Comparison of ENCODE assay signal across 5 cellular contexts in genomic region chr1:231044588-231044987, GRCh38.
"Had no signal": no experiment of that assay in that cellular context is flagged by ENCODE, and none has a peak within 500 bp of the region (broad histone marks: within the 10 kb centered on the region; RNA-seq: fewer than 3 reads in every experiment).

No MANE protein-coding gene starts in this region.

- ATAC-seq: GM23338 had no signal

- H3K4me3 ChIP-seq: GM23338 had no signal

- DNase-seq: H9, HCEC 1CT, IMR-90, KBM-7 had no signal

- H3K9me3 Mint-ChIP-seq: GM23338 had no signal

- H3K4me2 ChIP-seq: GM23338 had no signal

- H2AFZ ChIP-seq: GM23338 had no signal

- H3K27ac Mint-ChIP-seq: GM23338, H9 had no signal

- H3K4me3 Mint-ChIP-seq: GM23338, H9 had no signal
